In genomic region chr5:140594169-140594568, GRCh38 we compare ENCODE assay signal across 19 cellular contexts. TPM values are rescaled to one million over a fixed set of nuclear protein-coding genes. Genes with fewer than 3 reads are reported as not detected.
"Had no signal": no experiment of that assay in that cellular context is flagged by ENCODE, and none has a peak within 500 bp of the region (broad histone marks: within the 10 kb centered on the region; RNA-seq: fewer than 3 reads in every experiment).

No MANE protein-coding gene starts in this region.

- H3K36me3 ChIP-seq: colonic mucosa, gastrocnemius medialis, heart right ventricle, left lung had no signal

- H3K4me3 ChIP-seq: colonic mucosa, gastrocnemius medialis, left lung had no signal

- ATAC-seq: activated T-helper 17 cell treated with anti-CD3 and anti-CD28 coated beads, Interleukin-2, amount 50 U/mL, for 72 hours; gastrocnemius medialis; left lung; sciatic nerve; stimulated activated naive B cell treated with anti-CD40 and anti-IgM and Interleukin-4, amounts not matched to agents 10 μg/mL and 1 μg/mL and 100 μg/mL, for 72 hours had no signal

- H3K9me3 Mint-ChIP-seq: activated naive CD4-positive, alpha-beta T cell treated with anti-CD3 and anti-CD28 coated beads for 36 hours; activated T-helper 17 cell treated with anti-CD3 and anti-CD28 coated beads, Interleukin-2, amount 50 U/mL, for 72 hours; nephron; stimulated activated naive B cell treated with anti-CD40 and anti-IgM and Interleukin-4, amounts not matched to agents 10 μg/mL and 1 μg/mL and 100 μg/mL, for 72 hours; T-helper 2 cell treated with Interferon-gamma antibody and Interleukin-4, amounts not matched to agents 5 μg/mL and 100 μg/mL, for 36 hours; type B pancreatic cell had no signal

- H3K36me3 Mint-ChIP-seq: stimulated activated naive B cell treated with anti-CD40 and anti-IgM and Interleukin-4, amounts not matched to agents 10 μg/mL and 1 μg/mL and 100 μg/mL, for 72 hours; type B pancreatic cell had no signal

- H3K4me3 Mint-ChIP-seq: activated naive CD4-positive, alpha-beta T cell treated with anti-CD3 and anti-CD28 coated beads for 36 hours; activated T-helper 17 cell treated with anti-CD3 and anti-CD28 coated beads, Interleukin-2, amount 50 U/mL, for 72 hours; stimulated activated naive B cell treated with anti-CD40 and anti-IgM and Interleukin-4, amounts not matched to agents 10 μg/mL and 1 μg/mL and 100 μg/mL, for 72 hours; T-helper 2 cell treated with Interferon-gamma antibody and Interleukin-4, amounts not matched to agents 5 μg/mL and 100 μg/mL, for 36 hours had no signal

- H3K27ac Mint-ChIP-seq: activated naive CD4-positive, alpha-beta T cell treated with anti-CD3 and anti-CD28 coated beads for 36 hours; activated T-helper 17 cell treated with anti-CD3 and anti-CD28 coated beads, Interleukin-2, amount 50 U/mL, for 72 hours; nephron; stimulated activated naive B cell treated with anti-CD40 and anti-IgM and Interleukin-4, amounts not matched to agents 10 μg/mL and 1 μg/mL and 100 μg/mL, for 72 hours; T-helper 2 cell treated with Interferon-gamma antibody and Interleukin-4, amounts not matched to agents 5 μg/mL and 100 μg/mL, for 36 hours had no signal

- DNase-seq: activated CD4-positive, alpha-beta T cell treated with anti-CD3 and anti-CD28 coated beads, Interleukin-2, amount 50 U/mL, for 1 hour; activated naive CD4-positive, alpha-beta T cell treated with anti-CD3 and anti-CD28 coated beads for 36 hours; activated T-cell treated with anti-CD3 and anti-CD28 coated beads for 4 hours; caudate nucleus; colonic mucosa; effector CD4-positive, alpha-beta T cell; gastrocnemius medialis; heart right ventricle; islet precursor cell; mesendoderm; stimulated activated CD4-positive, alpha-beta T cell treated with anti-CD3 and anti-CD28 coated beads, Interleukin-2, amount 100 ng/mL, for 24 hours; stimulated activated naive B cell treated with anti-CD40 and anti-IgM and Interleukin-4, amounts not matched to agents 10 μg/mL and 1 μg/mL and 100 μg/mL, for 72 hours had no signal

- H3K27me3 Mint-ChIP-seq: activated T-helper 17 cell treated with anti-CD3 and anti-CD28 coated beads, Interleukin-2, amount 50 U/mL, for 72 hours; type B pancreatic cell had no signal

- H3K27me3 ChIP-seq: colonic mucosa, gastrocnemius medialis, heart right ventricle, left lung had no signal

- H3K4me1 ChIP-seq: colonic mucosa had no signal

- H3K9me3 ChIP-seq: colonic mucosa, gastrocnemius medialis, heart right ventricle, left lung had no signal

- H3K4me1 Mint-ChIP-seq: activated T-helper 17 cell treated with anti-CD3 and anti-CD28 coated beads, Interleukin-2, amount 50 U/mL, for 72 hours; nephron had no signal

- H3K27ac ChIP-seq: colonic mucosa had no signal

RNA-seq across cellular contexts. Expression of gene CD14, which starts 38.8 kb away (rescaled TPM):
- total RNA-seq: osteocyte had no signal
